Comparison of ENCODE assay signal across 24 cellular contexts in genomic region chr21:35450830-35451229, GRCh38.
"Had no signal": no experiment of that assay in that cellular context is flagged by ENCODE, and none has a peak within 500 bp of the region (broad histone marks: within the 10 kb centered on the region; RNA-seq: fewer than 3 reads in every experiment).

No MANE protein-coding gene starts in this region.

- H3K4me3 Mint-ChIP-seq: mesothelial cell of epicardium, naive B cell had no signal

- H3K4me3 ChIP-seq: colonic mucosa, dorsolateral prefrontal cortex, esophagus muscularis mucosa, gastrocnemius medialis, heart right ventricle, left lung, lower lobe of right lung, mucosa of descending colon had no signal

- H3K27me3 ChIP-seq: colonic mucosa, esophagus muscularis mucosa, foreskin keratinocyte, gastrocnemius medialis, heart right ventricle, left lung had no signal

- FAIRE-seq: endothelial cell of umbilical vein, islet of Langerhans, keratinocyte had no signal

- H3K9me3 ChIP-seq: colonic mucosa, esophagus muscularis mucosa, gastrocnemius medialis, lower lobe of right lung had no signal

- H3K36me3 ChIP-seq: colonic mucosa, esophagus muscularis mucosa, gastrocnemius medialis, heart right ventricle, left lung, lower lobe of right lung had no signal

- H3K27me3 Mint-ChIP-seq: naive B cell had no signal

- H3K27ac Mint-ChIP-seq: mesothelial cell of epicardium, naive B cell had no signal

- H3K27ac ChIP-seq: colonic mucosa, dorsolateral prefrontal cortex, esophagus muscularis mucosa, foreskin keratinocyte, gastrocnemius medialis, heart right ventricle, left lung, lower lobe of right lung had no signal

- DNase-seq: colonic mucosa; cortex of kidney; dermis blood vessel endothelial cell; dorsolateral prefrontal cortex; effector CD4-positive, alpha-beta T cell; effector memory CD4-positive, alpha-beta T cell; foreskin keratinocyte; gastrocnemius medialis; glutamatergic neuron; head of caudate nucleus; heart right ventricle; hippocampal formation; left cardiac atrium; left lung; left ventricle myocardium superior; lower lobe of right lung; mesenchymal stem cell; mucosa of descending colon; naive B cell had no signal

- H3K4me1 ChIP-seq: colonic mucosa, esophagus muscularis mucosa, foreskin keratinocyte, gastrocnemius medialis, left lung, lower lobe of right lung had no signal

- H3K4me1 Mint-ChIP-seq: mesothelial cell of epicardium had no signal

- ATAC-seq: foreskin keratinocyte, gastrocnemius medialis, heart right ventricle, left lung, left ventricle myocardium superior, lower lobe of right lung, mucosa of descending colon had no signal
